ENCODE assay signal across 8 cellular contexts in genomic region chr14:35855886-35856481, GRCh38. TPM values are rescaled to one million over a fixed set of nuclear protein-coding genes. Genes with fewer than 3 reads are reported as not detected.
DNase-seq lines count a peak whose midpoint lies in the region; ATAC-seq lines count a peak whose summit lies in the region.

No MANE protein-coding gene starts in this region.

- H3K27ac ChIP-seq in substantia nigra (ENCODE audit: low read depth, low read length, poor library complexity, severe bottlenecking) = no peak overlapping the region

- H3K36me3 Mint-ChIP-seq in T-cell = peaks cover 45% of the 10 kb centered on the region

- H3K4me1 Mint-ChIP-seq in T-cell = no peaks in the 10 kb centered on the region

- CTCF ChIA-PET in T-cell (lab: Charles Lee) = interaction anchor here in 1 of 2 donors (1.0 kb wide), 1 partner anchor 38 kb away, joined by 3 read pairs; no protein-coding TSS in a partner anchor

- DNase-seq in NAMALWA (ENCODE audit: low spot score) (peak; percentile 54), myocyte (ENCODE audit: low read depth) (peak; percentile 91), T-cell (no peak), dedifferentiated amniotic fluid mesenchymal stem cell (ENCODE audit: extremely low spot score) (no peak), substantia nigra (lab: John Stamatoyannopoulos, UW) (no peak), NCI-H510A (lab: John Stamatoyannopoulos, UW) (no peak)

- ATAC-seq in GM19023 (IDR thresholded peaks at IDR 0.05; ENCODE audit: unreplicated experiment) (peak; percentile 96), HG02678 (IDR thresholded peaks at IDR 0.05; ENCODE audit: unreplicated experiment) (peak; percentile 95), T-cell (replicated peaks in 1 of 4) (no peak)

- H3K27me3 Mint-ChIP-seq in T-cell = no peaks in the 10 kb centered on the region

- H3K4me3 Mint-ChIP-seq in T-cell = no peak overlapping the region

- H3K27ac Mint-ChIP-seq in T-cell = no peak overlapping the region

- POLR2A ChIA-PET in T-cell (lab: Charles Lee) = no interaction called here

- H3K9me3 Mint-ChIP-seq in T-cell = peaks cover 0 to 4% (median 3%) of the 10 kb centered on the region in 3 donors

RNA-seq across cellular contexts. Expression of gene BRMS1L, which starts 29.8 kb away (rescaled TPM):
- 12.4 and 26.3 TPM in 2 replicates for total RNA-seq in myocyte
- 7.0 TPM for polyA plus RNA-seq in myocyte (2012)
- 1 to 10 TPM; 3.9 to 7.7 (median 5.4) TPM for total RNA-seq in T-cell

RNA-seq across cellular contexts. Expression of gene RALGAPA1, which starts 46.9 kb away (rescaled TPM):
- total RNA-seq in myocyte (23.3 and 25.0 TPM in 2 replicates), T-cell (10 to 100 TPM; 65.1 to 88.9 (median 82.9) TPM)
- polyA plus RNA-seq in myocyte (2012) = 4.9 TPM

Comparison
In these comparisons a context has a peak if more than half of its experiments do, and no peak if none do; other contexts are left out.
1. ATAC-seq: peak in GM19023 (single experiment) and HG02678 (single experiment); none in T-cell (0 of 4).
2. DNase-seq: peak in NAMALWA (single experiment) and myocyte (single experiment); none in T-cell (0 of 34), dedifferentiated amniotic fluid mesenchymal stem cell (single experiment), substantia nigra (0 of 49) and NCI-H510A (single experiment).